In genomic region chr17:80034654-80034976, GRCh38 we compare ENCODE assay signal across 1 cellular context.
TF ChIP-seq lines count a peak whose summit lies in the region.

No MANE protein-coding gene starts in this region.

TF ChIP-seq in H1, 55 proteins besides CTCF, POLR2A, EP300 and RAD21:
- TF ChIP-seq SIN3A (conservative IDR thresholded peaks at IDR 0.05 in 1 of 2, IDR thresholded peaks at IDR 0.05 in 1 of 2; ENCODE audit: low read depth in 1 of 2, low read length in 2 of 2) (no peak), USF2 (IDR thresholded peaks at IDR 0.05; ENCODE audit: low read length) (peak; percentile 9; the same call in 1 of the 2 replicates)
